23 cellular contexts compared by ENCODE assay signal in the genomic region with DNA sequence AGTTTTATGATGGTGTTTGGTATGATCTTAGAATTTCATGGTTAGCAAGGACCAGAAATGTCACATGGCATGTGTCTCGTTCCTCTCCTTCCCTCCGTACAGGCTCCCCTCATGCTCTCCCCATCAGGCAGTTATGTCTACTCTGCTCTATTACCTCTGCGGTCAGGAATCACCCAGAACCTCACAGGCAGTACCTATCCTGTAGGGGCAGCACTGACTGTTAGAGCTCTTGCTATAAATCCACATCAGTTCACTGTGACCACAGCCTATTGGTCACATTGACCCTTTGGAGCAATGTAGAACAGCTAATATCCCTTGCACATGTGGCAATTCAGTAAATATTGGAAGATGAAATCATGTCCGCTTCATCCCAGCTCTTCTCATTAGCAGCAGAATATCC.
DNase-seq lines count a peak whose midpoint lies in the region; ATAC-seq and TF ChIP-seq lines count a peak whose summit lies in the region.
"Had no signal": no experiment of that assay in that cellular context is flagged by ENCODE, and none has a peak within 500 bp of the region (broad histone marks: within the 10 kb centered on the region; RNA-seq: fewer than 3 reads in every experiment).

No MANE protein-coding gene starts in this region.

- 94 to 95% methylated on average over 4 of the region's 4 CpGs for WGBS in aorta, 2 donors

- DNase-seq in NCI-H82 (lab: John Stamatoyannopoulos, UW), result peak; percentile 34
- no peak for DNase-seq in NCI-H82 treated with DMSO at 0.1 percent for 48 hours (lab: John Stamatoyannopoulos, UW; ENCODE audit: unreplicated experiment)
- no peak for DNase-seq in NB4 (ENCODE audit: low read depth)
- no peak for DNase-seq in choroid plexus epithelial cell (ENCODE audit: low read depth)
- no peak for DNase-seq in aorta
- DNase-seq in activated naive CD4-positive, alpha-beta T cell treated with Interleukin-2 at 50 U/mL for 16 hours, result no peak
- DNase-seq in stimulated activated naive CD8-positive, alpha-beta T cell treated with anti-CD3 and anti-CD28 coated beads, Interleukin-15, Interleukin-2, amounts not matched to agents 100 U/mL and 50 U/mL, for 24 hours, result no peak
- DNase-seq: activated CD4-positive, CD25-positive, alpha-beta regulatory T cell treated with anti-CD3 and anti-CD28 coated beads, Interleukin-2, amount 50 U/mL, for 72 hours; activated naive CD8-positive, alpha-beta T cell treated with anti-CD3 and anti-CD28 coated beads for 36 hours; dermis blood vessel endothelial cell; foreskin melanocyte; hypothalamus; kidney glomerular epithelial cell; naive thymus-derived CD8-positive, alpha-beta T cell; NCI-H1436 treated with DMSO at 0.1 percent for 48 hours; NCI-H748 treated with DMSO at 0.1 percent for 48 hours; stimulated activated CD4-positive, alpha-beta T cell treated with anti-CD3 and anti-CD28 coated beads, Interleukin-2, amount 100 ng/mL, for 48 hours; stimulated activated naive CD8-positive, alpha-beta T cell treated with anti-CD3 and anti-CD28 coated beads, Interleukin-15, amount 100 ng/mL, for 72 hours; T-helper 9 cell; upper lobe of left lung had no signal

- H3K27ac ChIP-seq in aorta (ENCODE audit: low read depth in 1 of 2, low read length in 2 of 2), result peak overlapping the region; percentile 47 to 57
- H3K27ac ChIP-seq: BLaER1, skin epidermis, upper lobe of left lung had no signal

- no peaks in the 10 kb centered on the region for H3K27me3 ChIP-seq in aorta (ENCODE audit: control insufficient read depth in 1 of 2, insufficient read depth in 2 of 2, low read length in 1 of 2)
- H3K27me3 ChIP-seq: BLaER1, upper lobe of left lung had no signal

- peaks cover 0 to 6% of the 10 kb centered on the region in 2 donors for H3K36me3 ChIP-seq in aorta (ENCODE audit: control insufficient read depth in 1 of 2, insufficient read depth in 2 of 2, low read length in 1 of 2)

- H3K4me1 ChIP-seq in aorta (ENCODE audit: control insufficient read depth in 1 of 2, insufficient read depth in 2 of 2, low read length in 2 of 2), result no peaks in the 10 kb centered on the region
- H3K4me1 ChIP-seq: BLaER1, upper lobe of left lung had no signal

- TF ChIP-seq POLR2A in NB4 (IDR thresholded peaks at IDR 0.05; ENCODE audit: extremely low read depth, insufficient read length), result no peak

- H3K4me3 ChIP-seq in NB4 (ENCODE audit: low read depth, low read length), result no peak overlapping the region
- no peak overlapping the region for H3K4me3 ChIP-seq in choroid plexus epithelial cell (ENCODE audit: low read depth, low read length)
- no peak overlapping the region for H3K4me3 ChIP-seq in aorta (ENCODE audit: low read length in 2 of 2)
- H3K4me3 ChIP-seq: BLaER1, skin epidermis, upper lobe of left lung had no signal

- TF ChIP-seq CTCF in NB4 (IDR thresholded peaks at IDR 0.05; ENCODE audit: low read depth, low read length) (peak; percentile 5), choroid plexus epithelial cell (conservative IDR thresholded peaks at IDR 0.05; ENCODE audit: low read depth, low read length) (peak; percentile 16)

- H3K9me3 ChIP-seq in aorta (ENCODE audit: control insufficient read depth, low read length), result no peaks in the 10 kb centered on the region
- H3K9me3 ChIP-seq: BLaER1, upper lobe of left lung had no signal

- intact Hi-C loops in aorta (cut with DNase I), result no loop called here

- ATAC-seq in aorta (ENCODE audit: low FRiP score) (no peak), GM21528 (IDR thresholded peaks at IDR 0.05; ENCODE audit: low FRiP score, unreplicated experiment) (no peak)
- no peak for ATAC-seq in stimulated activated naive CD8-positive, alpha-beta T cell treated with anti-CD3 and anti-CD28 coated beads, Interleukin-15, Interleukin-2, amounts not matched to agents 100 U/mL and 50 U/mL, for 24 hours
- ATAC-seq: naive thymus-derived CD8-positive, alpha-beta T cell; stimulated activated naive CD8-positive, alpha-beta T cell treated with anti-CD3 and anti-CD28 coated beads, Interleukin-15, amount 100 ng/mL, for 72 hours had no signal
